In genomic region chr4:177453116-177453515, GRCh38 we compare ENCODE assay signal across 7 cellular contexts.
"Had no signal": no experiment of that assay in that cellular context is flagged by ENCODE, and none has a peak within 500 bp of the region (broad histone marks: within the 10 kb centered on the region; RNA-seq: fewer than 3 reads in every experiment).

No MANE protein-coding gene starts in this region.

- FAIRE-seq: HTR-8/SVneo had no signal

- H3K9me3 Mint-ChIP-seq: IgD-negative memory B cell had no signal

- H3K27ac ChIP-seq: HL-60, KMS-11 had no signal

- H3K4me3 Mint-ChIP-seq: IgD-negative memory B cell had no signal

- H3K9ac ChIP-seq: KMS-11 had no signal

- H3K27ac Mint-ChIP-seq: IgD-negative memory B cell had no signal

- DNase-seq: IMR-90, KBM-7, KG1 had no signal

- H3K4me2 ChIP-seq: KMS-11 had no signal

- H3K27me3 Mint-ChIP-seq: IgD-negative memory B cell had no signal
